In genomic region chr14:87052646-87053225, GRCh38 we compare ENCODE assay signal across 19 cellular contexts.
"Had no signal": no experiment of that assay in that cellular context is flagged by ENCODE, and none has a peak within 500 bp of the region (broad histone marks: within the 10 kb centered on the region; RNA-seq: fewer than 3 reads in every experiment).

No MANE protein-coding gene starts in this region.

- ATAC-seq: activated CD8-positive, alpha-beta memory T cell treated with anti-CD3 and anti-CD28 coated beads, Interleukin-2, amount 10 ng/mL, durations not matched to agents 7 days and 5 days; activated T-helper 17 cell treated with anti-CD3 and anti-CD28 coated beads, Interleukin-2, amount 50 U/mL, for 72 hours; natural killer cell; sciatic nerve had no signal

- DNase-seq: activated CD4-positive, alpha-beta memory T cell treated with anti-CD3 and anti-CD28 coated beads for 36 hours; activated CD4-positive, alpha-beta T cell treated with anti-CD3 and anti-CD28 coated beads for 4 hours; activated CD8-positive, alpha-beta memory T cell treated with anti-CD3 and anti-CD28 coated beads, Interleukin-2, amount 10 ng/mL, durations not matched to agents 7 days and 5 days; activated naive CD4-positive, alpha-beta T cell; activated naive CD8-positive, alpha-beta T cell treated with anti-CD3 and anti-CD28 coated beads for 36 hours; activated T-cell treated with anti-CD3 and anti-CD28 coated beads, Interleukin-2, amount 50 U/mL, for 1 hour; amniotic stem cell; dermis blood vessel endothelial cell; effector memory CD4-positive, alpha-beta T cell; esophagus squamous epithelium; immature natural killer cell; natural killer cell; stimulated activated CD4-positive, alpha-beta T cell treated with anti-CD3 and anti-CD28 coated beads, Interleukin-4, amount 100 ng/mL, for 1 hour had no signal

- H3K27ac ChIP-seq: cardiac muscle cell, esophagus squamous epithelium, thoracic aorta had no signal

- H3K9me3 ChIP-seq: esophagus squamous epithelium, thoracic aorta had no signal

- H3K27me3 ChIP-seq: cardiac muscle cell, esophagus squamous epithelium had no signal

- H3K4me1 ChIP-seq: esophagus squamous epithelium had no signal

- H3K9me3 Mint-ChIP-seq: activated CD4-positive, alpha-beta memory T cell treated with anti-CD3 and anti-CD28 coated beads for 36 hours; activated naive CD8-positive, alpha-beta T cell treated with anti-CD3 and anti-CD28 coated beads for 36 hours had no signal

- H3K27me3 Mint-ChIP-seq: activated CD4-positive, alpha-beta memory T cell treated with anti-CD3 and anti-CD28 coated beads for 36 hours; activated CD8-positive, alpha-beta memory T cell treated with anti-CD3 and anti-CD28 coated beads, Interleukin-2, amount 10 ng/mL, durations not matched to agents 7 days and 5 days; activated naive CD8-positive, alpha-beta T cell treated with anti-CD3 and anti-CD28 coated beads for 36 hours; activated T-helper 17 cell treated with anti-CD3 and anti-CD28 coated beads, Interleukin-2, amount 50 U/mL, for 72 hours; memory B cell had no signal

- H3K4me3 Mint-ChIP-seq: activated CD4-positive, alpha-beta memory T cell treated with anti-CD3 and anti-CD28 coated beads for 36 hours; activated CD8-positive, alpha-beta memory T cell treated with anti-CD3 and anti-CD28 coated beads, Interleukin-2, amount 10 ng/mL, durations not matched to agents 7 days and 5 days; activated naive CD8-positive, alpha-beta T cell treated with anti-CD3 and anti-CD28 coated beads for 36 hours; activated T-helper 17 cell treated with anti-CD3 and anti-CD28 coated beads, Interleukin-2, amount 50 U/mL, for 72 hours; immature natural killer cell; memory B cell; natural killer cell had no signal

- H3K36me3 ChIP-seq: cardiac muscle cell, esophagus squamous epithelium, thoracic aorta had no signal

- H3K27ac Mint-ChIP-seq: activated CD4-positive, alpha-beta memory T cell treated with anti-CD3 and anti-CD28 coated beads for 36 hours; activated CD8-positive, alpha-beta memory T cell treated with anti-CD3 and anti-CD28 coated beads, Interleukin-2, amount 10 ng/mL, durations not matched to agents 7 days and 5 days; activated naive CD8-positive, alpha-beta T cell treated with anti-CD3 and anti-CD28 coated beads for 36 hours; activated T-helper 17 cell treated with anti-CD3 and anti-CD28 coated beads, Interleukin-2, amount 50 U/mL, for 72 hours; immature natural killer cell; memory B cell; natural killer cell had no signal

- H3K4me3 ChIP-seq: cardiac muscle cell, esophagus squamous epithelium, smooth muscle cell, thoracic aorta had no signal

- H3K36me3 Mint-ChIP-seq: activated CD4-positive, alpha-beta memory T cell treated with anti-CD3 and anti-CD28 coated beads for 36 hours; activated CD8-positive, alpha-beta memory T cell treated with anti-CD3 and anti-CD28 coated beads, Interleukin-2, amount 10 ng/mL, durations not matched to agents 7 days and 5 days; activated naive CD8-positive, alpha-beta T cell treated with anti-CD3 and anti-CD28 coated beads for 36 hours; memory B cell; natural killer cell had no signal

- H3K4me2 ChIP-seq: smooth muscle cell had no signal

- H3K4me1 Mint-ChIP-seq: activated CD8-positive, alpha-beta memory T cell treated with anti-CD3 and anti-CD28 coated beads, Interleukin-2, amount 10 ng/mL, durations not matched to agents 7 days and 5 days; activated naive CD8-positive, alpha-beta T cell treated with anti-CD3 and anti-CD28 coated beads for 36 hours; activated T-helper 17 cell treated with anti-CD3 and anti-CD28 coated beads, Interleukin-2, amount 50 U/mL, for 72 hours; immature natural killer cell; memory B cell; natural killer cell had no signal
